Comparison of ENCODE assay signal across 16 cellular contexts in the genomic region with DNA sequence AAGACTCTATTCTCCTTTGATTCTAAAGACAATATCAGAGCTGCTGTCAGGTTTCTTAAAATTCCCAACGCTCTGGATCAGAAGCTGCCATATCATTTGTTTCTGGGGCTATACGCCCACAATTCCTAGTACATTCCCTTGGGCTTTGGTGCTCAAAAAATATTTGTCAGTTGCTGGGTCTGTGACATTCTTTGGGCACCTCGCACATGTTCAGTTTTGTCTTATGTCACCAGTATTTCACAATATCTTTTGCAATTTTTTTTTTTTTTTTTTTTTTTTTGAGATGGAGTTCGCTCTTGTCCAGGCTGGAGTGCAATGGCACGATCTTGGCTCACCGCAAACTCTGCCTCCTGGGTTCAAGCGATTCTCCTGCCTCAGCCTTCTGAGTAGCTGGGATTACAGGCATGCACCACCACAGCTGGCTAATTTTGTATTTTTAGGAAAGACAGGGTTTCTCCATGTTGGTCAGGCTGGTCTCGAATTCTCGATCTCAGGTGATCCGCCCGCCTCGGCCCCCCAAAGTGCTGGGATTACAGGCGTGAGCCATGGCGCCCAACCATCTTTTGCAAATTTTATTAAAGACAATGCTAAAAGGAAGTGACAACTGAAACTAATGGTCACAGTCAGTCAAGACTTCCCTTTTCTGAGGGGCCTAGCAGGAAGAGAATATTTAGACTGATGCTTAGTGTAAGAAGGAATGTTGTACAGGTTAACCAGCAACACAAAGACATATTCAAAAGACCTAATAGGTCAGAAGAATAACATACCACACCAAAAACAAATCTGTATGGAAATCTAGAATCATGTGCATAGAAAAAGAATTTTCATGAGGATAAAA. TPM values are rescaled to one million over a fixed set of nuclear protein-coding genes. Genes with fewer than 3 reads are reported as not detected.
DNase-seq lines count a peak whose midpoint lies in the region; ATAC-seq and TF ChIP-seq lines count a peak whose summit lies in the region.
"Had no signal": no experiment of that assay in that cellular context is flagged by ENCODE, and none has a peak within 500 bp of the region (broad histone marks: within the 10 kb centered on the region; RNA-seq: fewer than 3 reads in every experiment).

No MANE protein-coding gene starts in this region.

- H3K9me3 ChIP-seq in right cardiac atrium (ENCODE audit: control insufficient read depth, low read length) (no peaks in the 10 kb centered on the region), mammary epithelial cell (replicated peaks; ENCODE audit: insufficient read depth, low read length) (peaks cover 65% of the 10 kb centered on the region), upper lobe of right lung (no peaks in the 10 kb centered on the region)
- H3K9me3 ChIP-seq: ascending aorta had no signal

- TSS peak; percentile 4 for BruUV-seq in mammary epithelial cell (replicated peaks; lab: Mats Ljungman, UMichigan)

- no peak overlapping the region for H2AFZ ChIP-seq in mammary epithelial cell (ENCODE audit: low read depth, low read length)

- in situ Hi-C loops in mammary epithelial cell (cut with MboI; ENCODE audit: low sequenced_read_pairs in 2 of 2): loop anchor here in 1 of 2 donors (10.0 kb wide), 1 partner anchor 57 kb away; no protein-coding TSS in a partner anchor

- dilution Hi-C loops in mammary epithelial cell (cut with HindIII; ENCODE audit: low sequenced_read_pairs): loop anchor here (25.0 kb wide), 1 partner anchor 365 kb away; no protein-coding TSS in a partner anchor

- no peak overlapping the region for H3K9ac ChIP-seq in mammary epithelial cell (ENCODE audit: insufficient read depth, low read length)

- no peaks in the 10 kb centered on the region for H4K20me1 ChIP-seq in mammary epithelial cell (ENCODE audit: insufficient read depth, low read length)

- H3K4me3 ChIP-seq in right cardiac atrium (ENCODE audit: low read length) (no peak overlapping the region), mammary epithelial cell (replicated peaks in 1 of 3; ENCODE audit: insufficient read depth in 1 of 3, low read depth in 2 of 3, low read length in 3 of 3) (no peak overlapping the region), upper lobe of right lung (no peak overlapping the region)
- H3K4me3 ChIP-seq: A549, ascending aorta had no signal

- H3K4me1 ChIP-seq in right cardiac atrium (ENCODE audit: control insufficient read depth, insufficient read depth, low read length) (no peaks in the 10 kb centered on the region), mammary epithelial cell (ENCODE audit: insufficient read depth, low read length) (no peaks in the 10 kb centered on the region), upper lobe of right lung (no peaks in the 10 kb centered on the region)
- H3K4me1 ChIP-seq: A549, foreskin keratinocyte had no signal

- peaks cover 23% of the 10 kb centered on the region for H3K36me3 ChIP-seq in mammary epithelial cell (ENCODE audit: insufficient read depth, low read length)
- H3K36me3 ChIP-seq in upper lobe of right lung: peaks cover 70% of the 10 kb centered on the region

- H3K79me2 ChIP-seq in mammary epithelial cell (ENCODE audit: insufficient read depth, low read length): no peaks in the 10 kb centered on the region

- no peaks in the 10 kb centered on the region for H3K27me3 ChIP-seq in right cardiac atrium (ENCODE audit: control insufficient read depth, insufficient read depth)
- H3K27me3 ChIP-seq in mammary epithelial cell (ENCODE audit: insufficient read depth, low read length): no peaks in the 10 kb centered on the region
- H3K27me3 ChIP-seq in upper lobe of right lung: no peaks in the 10 kb centered on the region
- H3K27me3 ChIP-seq: ascending aorta, foreskin keratinocyte had no signal

- POLR2A ChIA-PET in GM10248 (lab: Yijun Ruan, JAX): no interaction called here

- DNase-seq in left cardiac atrium (no peak), right cardiac atrium (no peak), MV-4-11 (lab: John Stamatoyannopoulos, UW) (peak; percentile 91), mammary epithelial cell (no peak), upper lobe of right lung (no peak), GM10248 (ENCODE audit: extremely low spot score) (no peak)
- DNase-seq in activated naive CD4-positive, alpha-beta T cell treated with anti-CD3 and anti-CD28 coated beads, Interleukin-2, amount 50 U/mL, for 72 hours (ENCODE audit: low spot score in 2 of 2): no peak
- DNase-seq: activated CD4-positive, CD25-positive, alpha-beta regulatory T cell treated with anti-CD3 and anti-CD28 coated beads, Interleukin-2, amount 50 U/mL, for 72 hours; activated effector memory CD4-positive, alpha-beta T cell treated with anti-CD3 and anti-CD28 coated beads, Interleukin-2, amount 50 U/mL, for 16 hours; foreskin keratinocyte; NCI-H1092; T-helper 2 cell had no signal

- peaks cover 28 to 59% of the 10 kb centered on the region in 2 donors for H3K9me3 Mint-ChIP-seq in activated naive CD4-positive, alpha-beta T cell treated with anti-CD3 and anti-CD28 coated beads, Interleukin-2, amount 50 U/mL, for 72 hours

- TF ChIP-seq CTCF in mammary epithelial cell (conservative IDR thresholded peaks at IDR 0.05 in 1 of 2, IDR thresholded peaks at IDR 0.05 in 1 of 2; ENCODE audit: extremely low read depth in 1 of 2, insufficient read depth in 1 of 2, low read depth in 1 of 2, low read length in 2 of 2): no peak
- no peak for TF ChIP-seq CTCF in upper lobe of right lung (IDR thresholded peaks at IDR 0.05)
- TF ChIP-seq CTCF in GM10248 (IDR thresholded peaks at IDR 0.05; ENCODE audit: control extremely low read depth, extremely low read depth, low read depth, missing control alignments): no peak

- CTCF ChIA-PET in mammary epithelial cell (lab: Charles Lee; ENCODE audit: low non-redundant PET): no interaction called here
- CTCF ChIA-PET in GM10248 (lab: Yijun Ruan, JAX): no interaction called here

- no peak overlapping the region for H3K27ac Mint-ChIP-seq in activated naive CD4-positive, alpha-beta T cell treated with anti-CD3 and anti-CD28 coated beads, Interleukin-2, amount 50 U/mL, for 72 hours
- H3K27ac Mint-ChIP-seq: stimulated activated naive CD8-positive, alpha-beta T cell treated with anti-CD3 and anti-CD28 coated beads, Interleukin-15, Interleukin-2, amounts not matched to agents 100 ng/mL and 50 ng/mL, for 24 hours had no signal

- no peak overlapping the region for H3K4me2 ChIP-seq in mammary epithelial cell (ENCODE audit: insufficient read depth, low read depth, low read length)
- H3K4me2 ChIP-seq: A549 had no signal

- peaks cover 72 to 94% of the 10 kb centered on the region in 2 donors for H3K36me3 Mint-ChIP-seq in activated naive CD4-positive, alpha-beta T cell treated with anti-CD3 and anti-CD28 coated beads, Interleukin-2, amount 50 U/mL, for 72 hours

- H3K27ac ChIP-seq in right cardiac atrium (ENCODE audit: low read length): no peak overlapping the region
- no peak overlapping the region for H3K27ac ChIP-seq in mammary epithelial cell (ENCODE audit: insufficient read depth, low read depth, low read length)
- H3K27ac ChIP-seq in upper lobe of right lung: no peak overlapping the region
- H3K27ac ChIP-seq: A549, ascending aorta, foreskin keratinocyte had no signal

- peak; percentile 26 to 41 for ATAC-seq in left cardiac atrium
- no peak for ATAC-seq in right cardiac atrium
- ATAC-seq in upper lobe of right lung: peak; percentile 28
- no peak for ATAC-seq in HG03097 (IDR thresholded peaks at IDR 0.05; ENCODE audit: low FRiP score, unreplicated experiment)
- no peak for ATAC-seq in activated naive CD4-positive, alpha-beta T cell treated with anti-CD3 and anti-CD28 coated beads, Interleukin-2, amount 50 U/mL, for 72 hours
- ATAC-seq: A549, foreskin keratinocyte had no signal

- WGBS in right cardiac atrium: 94% methylated on average over 14 of the region's 14 CpGs
- 89% methylated on average over 10 of the region's 14 CpGs for WGBS in mammary epithelial cell (ENCODE audit: low coverage, missing lambda C conversion rate)

- intact Hi-C loops in left cardiac atrium (cut with DNase I): no loop called here
- intact Hi-C loops in right cardiac atrium (cut with DNase I): no loop called here
- intact Hi-C loops in mammary epithelial cell (cut with micrococcal nuclease): no loop called here
- intact Hi-C loops in upper lobe of right lung (cut with DNase I): no loop called here

RNA-seq across cellular contexts. Expression of a gene that starts 6.8 kb away (rescaled TPM):
- total RNA-seq in left cardiac atrium (10 to 100 TPM; 16.1 to 17.9 TPM), right cardiac atrium (10 to 100 TPM; 18.6 to 21.8 (median 19.4) TPM), mammary epithelial cell (10 to 100 TPM; 13.3 to 15.5 TPM), upper lobe of right lung (29.2 TPM)
- polyA plus RNA-seq in right cardiac atrium (12.5 TPM), mammary epithelial cell (4.2 TPM)
- polyA minus RNA-seq in mammary epithelial cell: 3.0 TPM
- 10 to 100 TPM; 18.3 to 22.7 TPM for total RNA-seq in activated naive CD4-positive, alpha-beta T cell treated with anti-CD3 and anti-CD28 coated beads, Interleukin-2, amount 50 U/mL, for 72 hours

RNA-seq across cellular contexts. Expression of a gene that starts 42.4 kb away (rescaled TPM):
- total RNA-seq in left cardiac atrium (10 to 100 TPM; 13.3 to 19.1 TPM), right cardiac atrium (10 to 100 TPM; 17.6 to 30.9 (median 20.4) TPM), mammary epithelial cell (10 to 100 TPM; 15.4 to 17.3 TPM), upper lobe of right lung (18.9 TPM)
- polyA plus RNA-seq in right cardiac atrium (16.9 TPM), mammary epithelial cell (4.0 TPM)
- polyA minus RNA-seq in mammary epithelial cell: 2.8 TPM
- 10 to 100 TPM; 17.6 to 39.6 TPM for total RNA-seq in activated naive CD4-positive, alpha-beta T cell treated with anti-CD3 and anti-CD28 coated beads, Interleukin-2, amount 50 U/mL, for 72 hours

Comparison
In these comparisons a context has a peak if more than half of its experiments do, and no peak if none do; other contexts are left out.
1. ATAC-seq: peak in left cardiac atrium (2 of 2) and upper lobe of right lung (single experiment); none in right cardiac atrium (0 of 2), HG03097 (single experiment) and activated naive CD4-positive, alpha-beta T cell treated with anti-CD3 and anti-CD28 coated beads, Interleukin-2, amount 50 U/mL, for 72 hours (0 of 2).